Comparison of ENCODE assay signal across 8 cellular contexts in the genomic region with DNA sequence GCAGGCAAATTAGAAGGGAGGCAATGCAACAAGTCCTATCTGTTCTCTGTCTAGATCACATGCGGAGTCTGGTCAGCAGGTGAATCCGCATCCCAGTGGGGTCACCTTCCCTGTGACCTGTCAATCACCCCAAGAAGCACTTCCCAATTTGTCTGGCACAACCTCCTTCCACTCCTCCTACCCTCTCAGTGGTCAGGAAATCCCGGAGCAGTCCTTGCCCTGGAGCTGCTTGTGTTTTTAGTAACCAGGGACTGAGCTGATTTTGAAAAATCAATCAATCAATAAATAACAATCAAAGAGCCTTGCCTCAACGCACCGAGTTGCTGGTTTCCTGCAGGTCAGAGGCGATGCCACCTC.
DNase-seq lines count a peak whose midpoint lies in the region; ATAC-seq, FAIRE-seq and TF ChIP-seq lines count a peak whose summit lies in the region.

No MANE protein-coding gene starts in this region.

- peak; percentile 87 for FAIRE-seq in H54 (lab: Jason Lieb, UNC)

- no peaks in the 10 kb centered on the region for H3K9me3 ChIP-seq in iPS-18c (ENCODE audit: control insufficient read depth, insufficient read depth, low read length)

- in situ Hi-C loops in T47D (cut with HindIII; ENCODE audit: low pct_unique_long_range_greater_than_20kb, low sequenced_read_pairs) = no loop called here

- no peak for TF ChIP-seq POLR2A in H54 (IDR thresholded peaks at IDR 0.05; ENCODE audit: low read depth, low read length)

- DNase-seq in H54 (ENCODE audit: insufficient read length, low spot score) = peak; percentile 25
- peak; percentile 28 to 76 for DNase-seq in T47D (ENCODE audit: low read depth in 1 of 2, low spot score in 1 of 2)
- DNase-seq in skeletal muscle cell (ENCODE audit: low read depth) = no peak
- DNase-seq in COLO668 (lab: John Stamatoyannopoulos, UW; ENCODE audit: unreplicated experiment) = no peak

- peak overlapping the region; percentile 78 for H3K4me3 ChIP-seq in iPS-18c (ENCODE audit: insufficient read depth, low read depth, low read length)
- H3K4me3 ChIP-seq in skeletal muscle cell (ENCODE audit: low read depth, low read length) = peak overlapping the region; percentile 51

- ATAC-seq in GM18907 (IDR thresholded peaks at IDR 0.05; ENCODE audit: unreplicated experiment) (no peak), GM19023 (IDR thresholded peaks at IDR 0.05; ENCODE audit: unreplicated experiment) (no peak), GM19351 (IDR thresholded peaks at IDR 0.05; ENCODE audit: unreplicated experiment) (no peak)

Comparison
In these comparisons a context has a peak if more than half of its experiments do, and no peak if none do; other contexts are left out.
1. DNase-seq: peak in H54 (single experiment) and T47D (2 of 2); none in skeletal muscle cell (single experiment) and COLO668 (single experiment).